13 cellular contexts compared by ENCODE assay signal in genomic region chr13:113936166-113936565, GRCh38. TPM values are rescaled to one million over a fixed set of nuclear protein-coding genes. Genes with fewer than 3 reads are reported as not detected.
"Had no signal": no experiment of that assay in that cellular context is flagged by ENCODE, and none has a peak within 500 bp of the region (broad histone marks: within the 10 kb centered on the region; RNA-seq: fewer than 3 reads in every experiment).

No MANE protein-coding gene starts in this region.

- DNase-seq: activated CD4-positive, alpha-beta memory T cell treated with anti-CD3 and anti-CD28 coated beads for 36 hours; activated CD4-positive, CD25-positive, alpha-beta regulatory T cell treated with anti-CD3 and anti-CD28 coated beads, Interleukin-2, amount 50 U/mL, for 72 hours; activated gamma-delta T cell treated with Interleukin-2 at 50 U/mL for 16 hours; activated naive CD8-positive, alpha-beta T cell treated with anti-CD3 and anti-CD28 coated beads, Interleukin-2, amount 50 U/mL, for 24 hours; activated T-cell treated with anti-CD3 and anti-CD28 coated beads, Interleukin-2, amount 50 U/mL, for 72 hours; central memory CD4-positive, alpha-beta T cell; left ventricle myocardium inferior; SW 1271; transverse colon had no signal

- ATAC-seq: activated naive CD8-positive, alpha-beta T cell treated with anti-CD3 and anti-CD28 coated beads, Interleukin-2, amount 50 U/mL, for 24 hours; activated T-cell treated with anti-CD3 and anti-CD28 coated beads, Interleukin-2, amount 50 U/mL, for 72 hours; esophagus mucosa had no signal

- H3K79me2 ChIP-seq: parathyroid adenoma had no signal

- H3K36me3 ChIP-seq: left ventricle myocardium inferior, transverse colon had no signal

- H3K27ac ChIP-seq: left ventricle myocardium inferior, parathyroid adenoma, transverse colon had no signal

- H3K9ac ChIP-seq: parathyroid adenoma had no signal

- H3K4me3 ChIP-seq: left ventricle myocardium inferior, smooth muscle cell, transverse colon had no signal

- H3K9me3 ChIP-seq: left ventricle myocardium inferior, transverse colon had no signal

- H3K4me2 ChIP-seq: smooth muscle cell had no signal

- H3K4me1 ChIP-seq: parathyroid adenoma had no signal

- H2AFZ ChIP-seq: parathyroid adenoma had no signal

RNA-seq across cellular contexts. Expression of gene C13orf46, which starts 37.7 kb away (rescaled TPM):
- polyA plus RNA-seq: neural cell had no signal
